In the genomic region with DNA sequence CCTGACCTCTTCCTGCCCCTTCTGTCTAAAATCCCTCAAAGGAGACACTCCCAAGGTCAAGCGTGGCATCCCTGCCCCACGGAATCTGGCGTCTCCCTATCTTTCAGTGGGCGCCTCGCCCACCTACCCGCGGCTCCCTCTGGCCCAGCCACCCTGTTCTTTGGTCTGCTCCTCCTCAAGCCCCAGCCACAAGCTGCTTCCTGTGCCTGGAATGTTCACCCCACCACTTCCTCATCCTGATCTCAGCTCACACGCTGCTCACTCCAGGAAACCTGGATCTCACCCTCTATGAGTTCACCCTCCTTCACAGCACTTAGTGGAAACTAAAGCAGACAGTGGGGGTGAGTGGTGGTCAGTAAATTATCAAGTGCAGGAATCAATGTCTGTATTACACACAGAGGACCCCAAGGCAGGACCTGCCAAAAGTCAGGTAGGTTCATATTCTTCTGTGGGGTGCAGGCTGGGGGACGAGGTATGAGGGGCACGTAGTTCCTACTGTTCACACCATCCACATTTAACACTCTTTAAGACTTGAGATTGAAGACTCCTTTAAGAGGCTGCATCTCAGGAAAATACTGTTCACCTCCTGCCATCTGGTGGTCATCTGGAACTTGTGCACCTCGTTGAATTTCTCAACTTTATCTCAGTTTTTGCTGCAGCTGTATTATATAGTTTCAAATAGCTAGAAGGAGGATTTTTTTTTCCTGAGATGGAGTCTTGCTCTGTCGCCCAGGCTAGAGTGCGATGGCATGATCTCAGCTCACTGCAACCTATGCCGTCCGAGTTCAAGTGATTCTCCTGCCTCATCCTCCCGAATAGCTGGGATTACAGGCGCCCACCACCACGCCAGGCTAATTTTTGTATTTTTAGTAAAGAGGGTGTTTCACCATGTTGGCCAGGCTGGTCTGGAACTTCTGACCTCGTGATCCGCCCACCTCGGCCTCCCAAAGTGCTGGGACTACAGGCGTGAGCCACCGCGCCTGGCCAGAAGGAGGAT, we compare ENCODE assay signal across 1 cellular context.
TF ChIP-seq lines count a peak whose summit lies in the region.

No MANE protein-coding gene starts in this region.

TF ChIP-seq in SK-N-SH treated with all-trans-retinoic acid at 6 μM for 48 hours, 23 proteins besides CTCF, POLR2A, EP300 and RAD21 (continued from another document):
- TF ChIP-seq, protein P1, sequence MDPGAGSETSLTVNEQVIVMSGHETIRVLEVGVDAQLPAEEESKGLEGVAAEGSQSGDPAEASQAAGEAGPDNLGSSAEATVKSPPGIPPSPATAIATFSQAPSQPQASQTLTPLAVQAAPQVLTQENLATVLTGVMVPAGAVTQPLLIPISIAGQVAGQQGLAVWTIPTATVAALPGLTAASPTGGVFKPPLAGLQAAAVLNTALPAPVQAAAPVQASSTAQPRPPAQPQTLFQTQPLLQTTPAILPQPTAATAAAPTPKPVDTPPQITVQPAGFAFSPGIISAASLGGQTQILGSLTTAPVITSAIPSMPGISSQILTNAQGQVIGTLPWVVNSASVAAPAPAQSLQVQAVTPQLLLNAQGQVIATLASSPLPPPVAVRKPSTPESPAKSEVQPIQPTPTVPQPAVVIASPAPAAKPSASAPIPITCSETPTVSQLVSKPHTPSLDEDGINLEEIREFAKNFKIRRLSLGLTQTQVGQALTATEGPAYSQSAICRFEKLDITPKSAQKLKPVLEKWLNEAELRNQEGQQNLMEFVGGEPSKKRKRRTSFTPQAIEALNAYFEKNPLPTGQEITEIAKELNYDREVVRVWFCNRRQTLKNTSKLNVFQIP (CRISPR knock-in tag; IDR thresholded peaks at IDR 0.05; ENCODE audit: borderline replicate concordance, low read depth): no peak
- TF ChIP-seq, protein P2, sequence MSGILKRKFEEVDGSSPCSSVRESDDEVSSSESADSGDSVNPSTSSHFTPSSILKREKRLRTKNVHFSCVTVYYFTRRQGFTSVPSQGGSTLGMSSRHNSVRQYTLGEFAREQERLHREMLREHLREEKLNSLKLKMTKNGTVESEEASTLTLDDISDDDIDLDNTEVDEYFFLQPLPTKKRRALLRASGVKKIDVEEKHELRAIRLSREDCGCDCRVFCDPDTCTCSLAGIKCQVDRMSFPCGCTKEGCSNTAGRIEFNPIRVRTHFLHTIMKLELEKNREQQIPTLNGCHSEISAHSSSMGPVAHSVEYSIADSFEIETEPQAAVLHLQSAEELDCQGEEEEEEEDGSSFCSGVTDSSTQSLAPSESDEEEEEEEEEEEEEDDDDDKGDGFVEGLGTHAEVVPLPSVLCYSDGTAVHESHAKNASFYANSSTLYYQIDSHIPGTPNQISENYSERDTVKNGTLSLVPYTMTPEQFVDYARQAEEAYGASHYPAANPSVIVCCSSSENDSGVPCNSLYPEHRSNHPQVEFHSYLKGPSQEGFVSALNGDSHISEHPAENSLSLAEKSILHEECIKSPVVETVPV (CRISPR knock-in tag; IDR thresholded peaks at IDR 0.05): no peak
- TF ChIP-seq, protein P3, sequence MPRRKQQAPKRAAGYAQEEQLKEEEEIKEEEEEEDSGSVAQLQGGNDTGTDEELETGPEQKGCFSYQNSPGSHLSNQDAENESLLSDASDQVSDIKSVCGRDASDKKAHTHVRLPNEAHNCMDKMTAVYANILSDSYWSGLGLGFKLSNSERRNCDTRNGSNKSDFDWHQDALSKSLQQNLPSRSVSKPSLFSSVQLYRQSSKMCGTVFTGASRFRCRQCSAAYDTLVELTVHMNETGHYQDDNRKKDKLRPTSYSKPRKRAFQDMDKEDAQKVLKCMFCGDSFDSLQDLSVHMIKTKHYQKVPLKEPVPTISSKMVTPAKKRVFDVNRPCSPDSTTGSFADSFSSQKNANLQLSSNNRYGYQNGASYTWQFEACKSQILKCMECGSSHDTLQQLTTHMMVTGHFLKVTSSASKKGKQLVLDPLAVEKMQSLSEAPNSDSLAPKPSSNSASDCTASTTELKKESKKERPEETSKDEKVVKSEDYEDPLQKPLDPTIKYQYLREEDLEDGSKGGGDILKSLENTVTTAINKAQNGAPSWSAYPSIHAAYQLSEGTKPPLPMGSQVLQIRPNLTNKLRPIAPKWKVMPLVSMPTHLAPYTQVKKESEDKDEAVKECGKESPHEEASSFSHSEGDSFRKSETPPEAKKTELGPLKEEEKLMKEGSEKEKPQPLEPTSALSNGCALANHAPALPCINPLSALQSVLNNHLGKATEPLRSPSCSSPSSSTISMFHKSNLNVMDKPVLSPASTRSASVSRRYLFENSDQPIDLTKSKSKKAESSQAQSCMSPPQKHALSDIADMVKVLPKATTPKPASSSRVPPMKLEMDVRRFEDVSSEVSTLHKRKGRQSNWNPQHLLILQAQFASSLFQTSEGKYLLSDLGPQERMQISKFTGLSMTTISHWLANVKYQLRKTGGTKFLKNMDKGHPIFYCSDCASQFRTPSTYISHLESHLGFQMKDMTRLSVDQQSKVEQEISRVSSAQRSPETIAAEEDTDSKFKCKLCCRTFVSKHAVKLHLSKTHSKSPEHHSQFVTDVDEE (CRISPR knock-in tag; IDR thresholded peaks at IDR 0.05): no peak
- TF ChIP-seq ZFP30 (CRISPR knock-in tag; IDR thresholded peaks at IDR 0.05) (no peak), RARB (CRISPR knock-in tag; IDR thresholded peaks at IDR 0.05) (no peak), CSDC2 (CRISPR knock-in tag; IDR thresholded peaks at IDR 0.05) (no peak)
